Comparison of ENCODE assay signal across 1 cellular context in the genomic region with DNA sequence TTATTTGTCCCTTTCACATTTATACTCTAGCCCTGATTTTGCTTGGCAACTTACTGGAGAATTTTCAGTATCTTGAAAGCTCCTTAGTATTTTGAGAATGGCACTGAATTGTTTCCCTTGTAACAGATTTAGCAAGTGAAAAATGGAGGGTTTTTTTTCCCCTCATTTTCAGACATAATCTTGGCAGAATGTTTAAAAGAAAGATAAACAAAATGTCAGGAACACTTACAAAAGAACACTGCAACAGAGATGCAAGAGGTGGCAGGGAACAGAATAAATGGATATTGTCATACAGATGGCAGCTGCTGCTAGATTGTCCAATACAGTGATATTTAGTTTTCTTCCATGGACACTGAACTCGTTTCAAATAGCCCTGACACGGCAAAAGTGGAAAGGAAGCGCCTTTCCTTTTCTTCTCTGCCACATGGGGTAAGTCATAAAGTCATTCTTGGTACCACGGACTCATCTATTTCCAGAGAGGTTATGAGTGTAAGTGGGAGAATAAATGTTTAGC.
TF ChIP-seq lines count a peak whose summit lies in the region.

No MANE protein-coding gene starts in this region.

TF ChIP-seq in H1, 55 proteins besides CTCF, POLR2A, EP300 and RAD21 (continued from another document):
- TF ChIP-seq ATF3 (IDR thresholded peaks at IDR 0.05; ENCODE audit: insufficient read depth, low read depth, low read length): no peak
- TF ChIP-seq BACH1 (IDR thresholded peaks at IDR 0.05; ENCODE audit: low read length): no peak
- TF ChIP-seq TCF12 (IDR thresholded peaks at IDR 0.05; ENCODE audit: low read depth, low read length): no peak
- TF ChIP-seq ZNF274 (IDR thresholded peaks at IDR 0.05; ENCODE audit: borderline replicate concordance, extremely low read depth, low read length): no peak
- TF ChIP-seq FOSL1 (IDR thresholded peaks at IDR 0.05; ENCODE audit: insufficient read depth, low read depth, low read length): no peak
TF ChIP-seq in H1: peak in this region for 0.
